13 cellular contexts compared by ENCODE assay signal in the genomic region with DNA sequence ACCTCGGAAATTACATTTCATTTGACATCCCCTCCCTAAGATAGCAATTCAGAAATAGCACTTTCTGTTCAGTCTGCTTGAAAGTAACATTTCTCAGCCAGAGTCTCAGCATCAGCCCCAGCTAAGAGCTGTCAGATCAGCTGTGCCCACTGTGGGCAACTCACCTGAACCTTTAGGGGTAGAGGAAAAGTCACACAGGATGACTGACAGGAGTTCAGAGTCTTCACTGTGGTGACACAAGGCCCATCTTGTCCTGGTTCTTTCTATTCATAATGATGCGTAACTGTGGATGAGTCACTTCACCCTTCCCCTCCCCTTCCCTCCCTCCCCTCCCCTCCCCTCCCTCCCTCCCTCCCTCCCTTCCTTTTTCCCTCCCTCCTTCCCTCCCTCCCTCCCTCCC.
DNase-seq lines count a peak whose midpoint lies in the region; ATAC-seq, FAIRE-seq and TF ChIP-seq lines count a peak whose summit lies in the region.
"Had no signal": no experiment of that assay in that cellular context is flagged by ENCODE, and none has a peak within 500 bp of the region (broad histone marks: within the 10 kb centered on the region; RNA-seq: fewer than 3 reads in every experiment).

No MANE protein-coding gene starts in this region.

- in situ Hi-C loops in K562 (cut with MboI) = no loop called here
- in situ Hi-C loops in GM23248 (cut with MboI) = loop anchor here (25.0 kb wide), 1 partner anchor 673 kb away; no protein-coding TSS in a partner anchor

- H3K27me3 Mint-ChIP-seq in T-helper 2 cell treated with Interferon-gamma antibody and Interleukin-4, amounts not matched to agents 5 μg/mL and 100 μg/mL, for 36 hours (ENCODE audit: low read depth) = no peaks in the 10 kb centered on the region

- H4K20me1 ChIP-seq in K562 (replicated peaks; ENCODE audit: control insufficient read depth, insufficient read depth, low read length) = no peaks in the 10 kb centered on the region
- H4K20me1 ChIP-seq in GM23248 (ENCODE audit: insufficient read depth) = no peaks in the 10 kb centered on the region

- H3K27ac ChIP-seq in K562 (ENCODE audit: extremely low read depth, low read depth, low read length) = no peak overlapping the region
- H3K27ac ChIP-seq in GM23248 = no peak overlapping the region
- H3K27ac ChIP-seq: spleen had no signal

- no peak overlapping the region for H3K4me2 ChIP-seq in K562 (ENCODE audit: insufficient read depth, low read length)
- no peak overlapping the region for H3K4me2 ChIP-seq in GM23248 (ENCODE audit: unreplicated experiment)

- H3K9me1 ChIP-seq in K562 (ENCODE audit: control insufficient read depth, insufficient read depth, low read length) = no peaks in the 10 kb centered on the region

- H3K9ac ChIP-seq in K562 (ENCODE audit: insufficient read depth in 1 of 2, low read depth in 2 of 2, low read length in 2 of 2) = no peak overlapping the region
- no peak overlapping the region for H3K9ac ChIP-seq in GM23248

- WGBS in K562 (ENCODE audit: insufficient coverage, low coverage, missing lambda C conversion rate) = 0% methylated on average over 2 of the region's 2 CpGs
- WGBS in GM23248 (ENCODE audit: low coverage in 1 of 2, low lambda C conversion rate in 2 of 2, missing lambda C conversion rate in 2 of 2), 2 experiments = 71 to 72% methylated on average over 2 of the region's 2 CpGs

- TF ChIP-seq CTCF in K562 (IDR thresholded peaks at IDR 0.05 in 2 of 3, conservative IDR thresholded peaks at IDR 0.05 in 1 of 3; ENCODE audit: insufficient read depth in 2 of 3, low read depth in 1 of 3, low read length in 3 of 3) = no peak
- no peak for TF ChIP-seq CTCF in D721Med (IDR thresholded peaks at IDR 0.05; ENCODE audit: insufficient read depth, missing control alignments)

- no TSS peak for BruUV-seq in K562 (replicated peaks; lab: Mats Ljungman, UMichigan)

- H3K79me2 ChIP-seq in K562 (ENCODE audit: control insufficient read depth, insufficient read depth, low read length) (no peaks in the 10 kb centered on the region), GM23248 (ENCODE audit: insufficient read depth) (no peaks in the 10 kb centered on the region)

- H3K9me2 ChIP-seq in GM23248 (ENCODE audit: insufficient read depth) = no peaks in the 10 kb centered on the region

- H3K27ac Mint-ChIP-seq in T-helper 2 cell treated with Interferon-gamma antibody and Interleukin-4, amounts not matched to agents 5 μg/mL and 100 μg/mL, for 36 hours = peak overlapping the region; percentile 91

- intact Hi-C loops in K562 (cut with micrococcal nuclease) = no loop called here

- H3K36me3 ChIP-seq in K562 (ENCODE audit: control insufficient read depth, insufficient read depth, low read length) (no peaks in the 10 kb centered on the region), GM23248 (ENCODE audit: low read depth) (no peaks in the 10 kb centered on the region)
- H3K36me3 ChIP-seq: spleen had no signal

- no peak for ATAC-seq in K562
- ATAC-seq in GM19324 (IDR thresholded peaks at IDR 0.05; ENCODE audit: low FRiP score, unreplicated experiment) = no peak

- H3K36me3 Mint-ChIP-seq in T-helper 2 cell treated with Interferon-gamma antibody and Interleukin-4, amounts not matched to agents 5 μg/mL and 100 μg/mL, for 36 hours (ENCODE audit: low read depth) = peaks cover 6% of the 10 kb centered on the region

- H3K27me3 ChIP-seq in K562 (ENCODE audit: control insufficient read depth in 2 of 2, insufficient read depth in 2 of 2, low read length in 2 of 2) = peaks cover 0 to 3% of the 10 kb centered on the region in 2 experiments; a peak in 1 of 5 replicates
- H3K27me3 ChIP-seq in GM23248 (replicated peaks; ENCODE audit: insufficient read depth) = peaks cover 35% of the 10 kb centered on the region
- H3K27me3 ChIP-seq: spleen had no signal

- H3K4me1 Mint-ChIP-seq in T-helper 2 cell treated with Interferon-gamma antibody and Interleukin-4, amounts not matched to agents 5 μg/mL and 100 μg/mL, for 36 hours (ENCODE audit: low read depth) = peaks cover 66% of the 10 kb centered on the region

- no peak for TF ChIP-seq RAD21 in K562 (CRISPR knock-in tag; conservative IDR thresholded peaks at IDR 0.05 in 1 of 2, IDR thresholded peaks at IDR 0.05 in 1 of 2)

- CTCF ChIA-PET in K562 (lab: Yijun Ruan, JAX; ENCODE audit: low intra/inter-chr PET ratio) = no interaction called here

- H3F3A ChIP-seq in GM23248 (ENCODE audit: insufficient read depth) = no peaks in the 10 kb centered on the region

- DNase-seq in stimulated activated CD4-positive, alpha-beta T cell treated with anti-CD3 and anti-CD28 coated beads, Interleukin-1b, Interleukin-23, amount 100 ng/mL, for 48 hours = peak; percentile 44
- no peak for DNase-seq in stimulated activated CD4-positive, alpha-beta T cell treated with anti-CD3 and anti-CD28 coated beads, Interleukin-2, amount 100 ng/mL, for 48 hours
- DNase-seq in T-helper 2 cell treated with Interferon-gamma antibody and Interleukin-4, amounts not matched to agents 5 μg/mL and 100 μg/mL, for 36 hours (ENCODE audit: low spot score) = peak; percentile 44
- DNase-seq in K562 (ENCODE audit: extremely low read depth in 1 of 4, low spot score in 3 of 4) (no peak), D721Med (ENCODE audit: insufficient read length, low spot score) (no peak), GM23248 (no peak), SKM-1 treated with dmso at 0.1 percent for 144 hours (lab: John Stamatoyannopoulos, UW; ENCODE audit: unreplicated experiment) (no peak)
- DNase-seq: NCI-H1694, SHP77 treated with DMSO at 0.1 percent for 48 hours, spleen had no signal

- H3K4me1 ChIP-seq in K562 (replicated peaks in 1 of 2; ENCODE audit: control insufficient read depth in 2 of 2, insufficient read depth in 2 of 2, low read length in 2 of 2) (no peaks in the 10 kb centered on the region), GM23248 (ENCODE audit: insufficient read depth) (no peaks in the 10 kb centered on the region)

- no peaks in the 10 kb centered on the region for H3K9me3 Mint-ChIP-seq in T-helper 2 cell treated with Interferon-gamma antibody and Interleukin-4, amounts not matched to agents 5 μg/mL and 100 μg/mL, for 36 hours

- H3K4me3 Mint-ChIP-seq in T-helper 2 cell treated with Interferon-gamma antibody and Interleukin-4, amounts not matched to agents 5 μg/mL and 100 μg/mL, for 36 hours = peak overlapping the region; percentile 79

- no peak for TF ChIP-seq EP300 in K562 (IDR thresholded peaks at IDR 0.05; ENCODE audit: low read length)

- POLR2A ChIA-PET in K562 (lab: Yijun Ruan, JAX) = no interaction called here

- no peak for TF ChIP-seq POLR2A in K562 (conservative IDR thresholded peaks at IDR 0.05)

- H3K4me3 ChIP-seq in K562 (no peak overlapping the region), GM23248 (no peak overlapping the region)
- H3K4me3 ChIP-seq: spleen had no signal

- FAIRE-seq in K562 (lab: Jason Lieb, UNC) (no peak), D721Med (lab: Jason Lieb, UNC) (no peak)
- FAIRE-seq: endometrium, islet of Langerhans had no signal

- H2AFZ ChIP-seq in K562 (ENCODE audit: low read depth, low read length) = no peak overlapping the region
- no peak overlapping the region for H2AFZ ChIP-seq in GM23248

- H3K9me3 ChIP-seq in K562 (replicated peaks; ENCODE audit: control insufficient read depth, insufficient read depth, low read depth, low read length) (no peaks in the 10 kb centered on the region), GM23248 (ENCODE audit: low read depth) (no peaks in the 10 kb centered on the region)
- H3K9me3 ChIP-seq: spleen had no signal

TF ChIP-seq in K562, 482 proteins besides CTCF, POLR2A, EP300 and RAD21:
- TF ChIP-seq FOSL1 (tag; conservative IDR thresholded peaks at IDR 0.05) = 0 out of 2 replicates have a peak, but pooled peaks have one; percentile 26
- TF ChIP-seq, protein P1, sequence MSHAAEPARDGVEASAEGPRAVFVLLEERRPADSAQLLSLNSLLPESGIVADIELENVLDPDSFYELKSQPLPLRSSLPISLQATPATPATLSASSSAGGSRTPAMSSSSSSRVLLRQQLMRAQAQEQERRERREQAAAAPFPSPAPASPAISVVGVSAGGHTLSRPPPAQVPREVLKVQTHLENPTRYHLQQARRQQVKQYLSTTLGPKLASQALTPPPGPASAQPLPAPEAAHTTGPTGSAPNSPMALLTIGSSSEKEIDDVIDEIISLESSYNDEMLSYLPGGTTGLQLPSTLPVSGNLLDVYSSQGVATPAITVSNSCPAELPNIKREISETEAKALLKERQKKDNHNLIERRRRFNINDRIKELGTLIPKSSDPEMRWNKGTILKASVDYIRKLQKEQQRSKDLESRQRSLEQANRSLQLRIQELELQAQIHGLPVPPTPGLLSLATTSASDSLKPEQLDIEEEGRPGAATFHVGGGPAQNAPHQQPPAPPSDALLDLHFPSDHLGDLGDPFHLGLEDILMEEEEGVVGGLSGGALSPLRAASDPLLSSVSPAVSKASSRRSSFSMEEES (CRISPR knock-in tag; IDR thresholded peaks at IDR 0.05) = no peak
- TF ChIP-seq JUND (IDR thresholded peaks at IDR 0.05; ENCODE audit: borderline replicate concordance, low read depth, low read length) = peak; percentile 49; the same call in 1 of the 2 replicates
- peak; percentile 33; the same call in 1 of the 3 replicates for TF ChIP-seq JUND (tag; IDR thresholded peaks at IDR 0.05; ENCODE audit: borderline replicate concordance, low read depth, low read length)
- no peak for TF ChIP-seq NFE2L1 (tag; IDR thresholded peaks at IDR 0.05; ENCODE audit: borderline replicate concordance, low read depth)
- TF ChIP-seq, protein P2, sequence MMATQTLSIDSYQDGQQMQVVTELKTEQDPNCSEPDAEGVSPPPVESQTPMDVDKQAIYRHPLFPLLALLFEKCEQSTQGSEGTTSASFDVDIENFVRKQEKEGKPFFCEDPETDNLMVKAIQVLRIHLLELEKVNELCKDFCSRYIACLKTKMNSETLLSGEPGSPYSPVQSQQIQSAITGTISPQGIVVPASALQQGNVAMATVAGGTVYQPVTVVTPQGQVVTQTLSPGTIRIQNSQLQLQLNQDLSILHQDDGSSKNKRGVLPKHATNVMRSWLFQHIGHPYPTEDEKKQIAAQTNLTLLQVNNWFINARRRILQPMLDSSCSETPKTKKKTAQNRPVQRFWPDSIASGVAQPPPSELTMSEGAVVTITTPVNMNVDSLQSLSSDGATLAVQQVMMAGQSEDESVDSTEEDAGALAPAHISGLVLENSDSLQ (IDR thresholded peaks at IDR 0.05) = peak; percentile 38; the same call in 1 of the 2 replicates
- TF ChIP-seq LARP7 (IDR thresholded peaks at IDR 0.05) = no peak
- TF ChIP-seq PTRF (tag; IDR thresholded peaks at IDR 0.05) = no peak
- TF ChIP-seq KLF10 (CRISPR knock-in tag; IDR thresholded peaks at IDR 0.05) = no peak
- no peak for TF ChIP-seq TEAD2 (tag; IDR thresholded peaks at IDR 0.05)
- no peak for TF ChIP-seq HDGF (IDR thresholded peaks at IDR 0.05)

Comparison
In these comparisons a context has a peak if more than half of its experiments do, and no peak if none do; other contexts are left out.
1. DNase-seq: peak in stimulated activated CD4-positive, alpha-beta T cell treated with anti-CD3 and anti-CD28 coated beads, Interleukin-1b, Interleukin-23, amount 100 ng/mL, for 48 hours (single experiment) and T-helper 2 cell treated with Interferon-gamma antibody and Interleukin-4, amounts not matched to agents 5 μg/mL and 100 μg/mL, for 36 hours (single experiment); none in stimulated activated CD4-positive, alpha-beta T cell treated with anti-CD3 and anti-CD28 coated beads, Interleukin-2, amount 100 ng/mL, for 48 hours (0 of 2), K562 (0 of 4), D721Med (single experiment), GM23248 (single experiment) and SKM-1 treated with dmso at 0.1 percent for 144 hours (single experiment).